17 cellular contexts compared by ENCODE assay signal in genomic region chr1:244283772-244284171, GRCh38.
A peak's percentile ranks its signal among the peaks of the same experiment; 100 is the strongest.
DNase-seq lines count a peak whose midpoint lies in the region; ATAC-seq and TF ChIP-seq lines count a peak whose summit lies in the region.
"Had no signal": no experiment of that assay in that cellular context is flagged by ENCODE, and none has a peak within 500 bp of the region (broad histone marks: within the 10 kb centered on the region; RNA-seq: fewer than 3 reads in every experiment).

No MANE protein-coding gene starts in this region.

- H3K4me3 Mint-ChIP-seq in stimulated activated naive B cell treated with anti-CD40 and anti-IgM and Interleukin-4, amounts not matched to agents 10 μg/mL and 1 μg/mL and 100 μg/mL, for 72 hours = no peak overlapping the region
- H3K4me3 Mint-ChIP-seq: B cell; CD4-positive, CD25-positive, alpha-beta regulatory T cell; CD8-positive, alpha-beta T cell had no signal

- no peaks in the 10 kb centered on the region for H3K27me3 ChIP-seq in tibial artery
- H3K27me3 ChIP-seq: BLaER1 had no signal

- no peaks in the 10 kb centered on the region for H3K9me3 ChIP-seq in tibial artery
- H3K9me3 ChIP-seq: Caco-2 had no signal

- no peak overlapping the region for H3K27ac Mint-ChIP-seq in stimulated activated naive B cell treated with anti-CD40 and anti-IgM and Interleukin-4, amounts not matched to agents 10 μg/mL and 1 μg/mL and 100 μg/mL, for 72 hours
- H3K27ac Mint-ChIP-seq: B cell; CD4-positive, CD25-positive, alpha-beta regulatory T cell; CD8-positive, alpha-beta T cell had no signal

- ATAC-seq in HG02610 (IDR thresholded peaks at IDR 0.05; ENCODE audit: unreplicated experiment) = peak; percentile 65
- peak; percentile 64 for ATAC-seq in HG03442 (IDR thresholded peaks at IDR 0.05; ENCODE audit: unreplicated experiment)
- peak; percentile 12 to 43 for ATAC-seq in stimulated activated naive B cell treated with anti-CD40 and anti-IgM and Interleukin-4, amounts not matched to agents 10 μg/mL and 1 μg/mL and 100 μg/mL, for 72 hours (replicated peaks)
- ATAC-seq: CD8-positive, alpha-beta T cell had no signal

- peaks cover 0 to 2% of the 10 kb centered on the region in 2 donors for H3K4me1 Mint-ChIP-seq in stimulated activated naive B cell treated with anti-CD40 and anti-IgM and Interleukin-4, amounts not matched to agents 10 μg/mL and 1 μg/mL and 100 μg/mL, for 72 hours
- H3K4me1 Mint-ChIP-seq: B cell; CD4-positive, CD25-positive, alpha-beta regulatory T cell had no signal

- DNase-seq in islet precursor cell (peak; percentile 4), MV-4-11 (lab: John Stamatoyannopoulos, UW) (no peak), tibial artery (no peak), Ammon's horn (ENCODE audit: low spot score) (no peak)
- DNase-seq in stimulated activated naive B cell treated with anti-CD40 and anti-IgM and Interleukin-4, amounts not matched to agents 10 μg/mL and 1 μg/mL and 100 μg/mL, for 72 hours = no peak
- DNase-seq: Caco-2; CD4-positive, CD25-positive, alpha-beta regulatory T cell; CD8-positive, alpha-beta T cell; DMS153; DND-41; H7; HCEC 1CT had no signal

- H3K27me3 Mint-ChIP-seq in stimulated activated naive B cell treated with anti-CD40 and anti-IgM and Interleukin-4, amounts not matched to agents 10 μg/mL and 1 μg/mL and 100 μg/mL, for 72 hours = peaks cover 0 to 11% of the 10 kb centered on the region in 2 donors

- H3K4me3 ChIP-seq in tibial artery = no peak overlapping the region
- H3K4me3 ChIP-seq: BLaER1 had no signal

- TF ChIP-seq CTCF in tibial artery (IDR thresholded peaks at IDR 0.05) = no peak

- peaks cover 2 to 6% of the 10 kb centered on the region in 2 donors for H3K36me3 Mint-ChIP-seq in stimulated activated naive B cell treated with anti-CD40 and anti-IgM and Interleukin-4, amounts not matched to agents 10 μg/mL and 1 μg/mL and 100 μg/mL, for 72 hours
- H3K36me3 Mint-ChIP-seq: CD4-positive, CD25-positive, alpha-beta regulatory T cell; CD8-positive, alpha-beta T cell had no signal

- intact Hi-C loops in tibial artery (cut with DNase I; ENCODE audit: low total_unique reads) = no loop called here

- no peaks in the 10 kb centered on the region for H3K4me1 ChIP-seq in tibial artery
- H3K4me1 ChIP-seq: Caco-2 had no signal

- peaks cover 0 to 5% of the 10 kb centered on the region in 2 donors for H3K9me3 Mint-ChIP-seq in stimulated activated naive B cell treated with anti-CD40 and anti-IgM and Interleukin-4, amounts not matched to agents 10 μg/mL and 1 μg/mL and 100 μg/mL, for 72 hours
- H3K9me3 Mint-ChIP-seq: CD8-positive, alpha-beta T cell had no signal

- H3K27ac ChIP-seq in tibial artery = no peak overlapping the region
- H3K27ac ChIP-seq: BLaER1, C4-2B had no signal

- no peaks in the 10 kb centered on the region for H3K36me3 ChIP-seq in tibial artery
- H3K36me3 ChIP-seq: BLaER1 had no signal
